Comparison of ENCODE assay signal across 8 cellular contexts in the genomic region with DNA sequence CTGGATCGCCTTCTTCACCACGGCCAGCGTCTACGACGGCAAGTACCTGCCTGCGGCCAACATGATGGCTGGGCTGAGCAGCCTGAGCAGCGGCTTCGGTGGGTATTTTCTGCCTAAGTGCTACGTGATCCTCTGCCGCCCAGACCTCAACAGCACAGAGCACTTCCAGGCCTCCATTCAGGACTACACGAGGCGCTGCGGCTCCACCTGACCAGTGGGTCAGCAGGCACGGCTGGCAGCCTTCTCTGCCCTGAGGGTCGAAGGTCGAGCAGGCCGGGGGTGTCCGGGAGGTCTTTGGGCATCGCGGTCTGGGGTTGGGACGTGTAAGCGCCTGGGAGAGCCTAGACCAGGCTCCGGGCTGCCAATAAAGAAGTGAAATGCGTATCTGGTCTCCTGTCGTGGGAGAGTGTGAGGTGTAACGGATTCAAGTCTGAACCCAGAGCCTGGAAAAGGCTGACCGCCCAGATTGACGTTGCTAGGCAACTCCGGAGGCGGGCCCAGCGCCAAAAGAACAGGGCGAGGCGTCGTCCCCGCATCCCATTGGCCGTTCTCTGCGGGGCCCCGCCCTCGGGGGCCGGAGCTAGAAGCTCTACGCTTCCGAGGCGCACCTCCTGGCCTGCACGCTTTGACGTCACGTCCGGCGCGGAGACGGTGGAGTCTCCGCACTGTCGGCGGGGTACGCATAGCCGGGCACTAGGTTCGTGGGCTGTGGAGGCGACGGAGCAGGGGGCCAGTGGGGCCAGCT. TPM values are rescaled to one million over a fixed set of nuclear protein-coding genes. Genes with fewer than 3 reads are reported as not detected.
DNase-seq lines count a peak whose midpoint lies in the region; ATAC-seq lines count a peak whose summit lies in the region.

TSS of gene ZBTB48 (plus strand) at position 621 of the 745 bp plus-strand sequence. CDS start 616 bp downstream, outside the sequence.

- ATAC-seq in GM19372 (IDR thresholded peaks at IDR 0.05; ENCODE audit: low read depth, unreplicated experiment) (peak; percentile 97), HG03558 (IDR thresholded peaks at IDR 0.05; ENCODE audit: extremely low read depth, unreplicated experiment) (peak; percentile 92), left lobe of liver (peak; percentile 90)

- peak; percentile 85 to 99 (median 96) for DNase-seq in C1 segment of cervical spinal cord (lab: John Stamatoyannopoulos, UW)
- DNase-seq in NCI-H748 treated with DMSO at 0.1 percent for 48 hours (lab: John Stamatoyannopoulos, UW): peak; percentile 83
- peak; percentile 90 to 95 for DNase-seq in activated CD4-positive, alpha-beta T cell treated with anti-CD3 and anti-CD28 coated beads, Interleukin-2, amount 50 U/mL, for 24 hours (ENCODE audit: low read depth in 1 of 2, low spot score in 1 of 2)
- peak; percentile 97 for DNase-seq in dedifferentiated amniotic fluid mesenchymal stem cell (ENCODE audit: extremely low spot score)
- peak; percentile 100 for DNase-seq in left lobe of liver (ENCODE audit: low spot score)
- DNase-seq in stimulated activated CD4-positive, alpha-beta T cell treated with anti-CD3 and anti-CD28 coated beads, Interleukin-2, amount 100 ng/mL, for 4 hours (ENCODE audit: low read depth): peak; percentile 97

RNA-seq across cellular contexts. Expression of gene ZBTB48, which starts in this region (rescaled TPM):
- 38.4 TPM for total RNA-seq in left lobe of liver

Comparison
In these comparisons a context has a peak if more than half of its experiments do, and no peak if none do; other contexts are left out.
1. Peak in every context shown above with its lines: DNase-seq and ATAC-seq.